Comparison of ENCODE assay signal across 9 cellular contexts in the genomic region with DNA sequence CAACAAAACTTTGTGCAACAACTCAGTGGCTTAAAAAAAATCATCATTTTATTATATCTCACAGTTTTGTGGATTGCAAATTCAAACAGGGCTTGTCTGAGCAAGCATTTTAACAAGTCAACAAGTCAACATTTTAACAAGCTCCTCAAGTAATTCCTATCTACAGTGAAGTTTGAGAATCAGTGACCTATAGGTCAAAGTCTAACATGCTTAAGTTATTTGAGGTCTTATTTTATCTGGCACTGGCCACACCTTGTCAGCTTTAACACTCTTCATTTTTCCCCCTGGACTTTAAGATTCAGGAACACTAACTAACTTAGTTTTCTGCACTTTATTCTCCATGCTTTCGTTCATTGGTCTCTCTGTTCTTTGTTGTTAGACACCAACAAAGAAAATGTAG.
"Had no signal": no experiment of that assay in that cellular context is flagged by ENCODE, and none has a peak within 500 bp of the region (broad histone marks: within the 10 kb centered on the region; RNA-seq: fewer than 3 reads in every experiment).

No MANE protein-coding gene starts in this region.

- H3K4me1 ChIP-seq: HAP-1 had no signal

- H3K9me3 Mint-ChIP-seq: HFFc6 had no signal

- H3K27ac Mint-ChIP-seq: HFFc6, IgD-negative memory B cell had no signal

- DNase-seq: GOT3, H7, HFFc6, KBM-7 had no signal

- H3K9me3 ChIP-seq: HAP-1 had no signal

- FAIRE-seq: HepG2 had no signal

- H3K4me3 Mint-ChIP-seq: HFFc6, IgD-negative memory B cell had no signal

- H3K27ac ChIP-seq: HL-60 had no signal

- H3K36me3 ChIP-seq: HAP-1 had no signal

- ATAC-seq: HCT116, HepG2 had no signal

- H3K4me3 ChIP-seq: HAP-1 had no signal

- H3K4me1 Mint-ChIP-seq: IgD-negative memory B cell had no signal
